In the genomic region with DNA sequence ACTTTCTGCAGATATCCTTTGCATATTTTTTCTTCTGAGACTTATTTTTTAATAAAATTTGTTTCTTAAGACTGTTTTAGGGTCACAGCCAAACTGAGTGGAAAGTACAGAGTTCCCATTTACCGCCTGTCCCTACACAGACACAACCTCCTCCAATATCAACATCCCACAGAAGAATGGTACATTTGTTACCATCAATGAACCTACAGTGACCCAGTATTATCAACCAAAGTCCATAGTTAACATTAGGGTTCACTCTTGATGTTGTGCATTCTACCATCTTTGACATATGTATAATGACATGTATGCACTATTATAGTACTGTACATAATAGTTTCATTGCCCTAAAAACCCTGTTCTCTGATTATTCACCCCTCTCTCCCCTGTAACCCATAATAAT, we compare ENCODE assay signal across 20 cellular contexts.
"Had no signal": no experiment of that assay in that cellular context is flagged by ENCODE, and none has a peak within 500 bp of the region (broad histone marks: within the 10 kb centered on the region; RNA-seq: fewer than 3 reads in every experiment).

No MANE protein-coding gene starts in this region.

- ATAC-seq: effector memory CD8-positive, alpha-beta T cell; gastroesophageal sphincter; left ventricle myocardium superior; psoas muscle; upper lobe of right lung had no signal

- H3K27me3 ChIP-seq: esophagus squamous epithelium, gastroesophageal sphincter, sigmoid colon, thyroid gland, upper lobe of right lung, vagina had no signal

- H3K27ac ChIP-seq: esophagus squamous epithelium, gastroesophageal sphincter, parathyroid adenoma, psoas muscle, skin epidermis, thyroid gland, upper lobe of right lung, vagina had no signal

- H3K27me3 Mint-ChIP-seq: dendritic cell treated with granulocyte-macrophage colony-stimulating factor and Interleukin-4, amounts not matched to agents 40 ng/mL and 50 ng/mL, for 4 days; effector memory CD8-positive, alpha-beta T cell; naive B cell had no signal

- H3K27ac Mint-ChIP-seq: dendritic cell treated with granulocyte-macrophage colony-stimulating factor and Interleukin-4, amounts not matched to agents 40 ng/mL and 50 ng/mL, for 4 days; effector memory CD8-positive, alpha-beta T cell; immature natural killer cell; nephron had no signal

- H3K4me1 ChIP-seq: upper lobe of right lung had no signal

- H3K9me3 Mint-ChIP-seq: dendritic cell treated with granulocyte-macrophage colony-stimulating factor and Interleukin-4, amounts not matched to agents 40 ng/mL and 50 ng/mL, for 4 days; effector memory CD8-positive, alpha-beta T cell; immature natural killer cell; naive B cell had no signal

- H3K9me3 ChIP-seq: esophagus squamous epithelium, gastroesophageal sphincter, psoas muscle, sigmoid colon, thyroid gland, upper lobe of right lung, vagina had no signal

- H3K4me3 ChIP-seq: esophagus squamous epithelium, gastroesophageal sphincter, psoas muscle, sigmoid colon, skin epidermis, thyroid gland, upper lobe of right lung, vagina had no signal

- H3K36me3 Mint-ChIP-seq: immature natural killer cell had no signal

- H3K4me3 Mint-ChIP-seq: dendritic cell treated with granulocyte-macrophage colony-stimulating factor and Interleukin-4, amounts not matched to agents 40 ng/mL and 50 ng/mL, for 4 days; effector memory CD8-positive, alpha-beta T cell; immature natural killer cell; naive B cell; nephron had no signal

- DNase-seq: cerebellar nuclear complex; effector memory CD8-positive, alpha-beta T cell; esophagus squamous epithelium; foreskin fibroblast; immature natural killer cell; left ventricle myocardium superior; naive B cell; psoas muscle; retina; sigmoid colon; stimulated activated CD4-positive, alpha-beta T cell treated with anti-CD3 and anti-CD28 coated beads, Interleukin-12 subunit alpha, Interleukin-12 subunit beta, amount 100 ng/mL, for 4 hours; stimulated activated naive CD4-positive, alpha-beta T cell treated with Interleukin-2 at 50 U/mL for 16 hours; thyroid gland; upper lobe of right lung had no signal

- H3K36me3 ChIP-seq: esophagus squamous epithelium, gastroesophageal sphincter, sigmoid colon, thyroid gland, upper lobe of right lung, vagina had no signal
